ENCODE assay signal across 8 cellular contexts in the genomic region with DNA sequence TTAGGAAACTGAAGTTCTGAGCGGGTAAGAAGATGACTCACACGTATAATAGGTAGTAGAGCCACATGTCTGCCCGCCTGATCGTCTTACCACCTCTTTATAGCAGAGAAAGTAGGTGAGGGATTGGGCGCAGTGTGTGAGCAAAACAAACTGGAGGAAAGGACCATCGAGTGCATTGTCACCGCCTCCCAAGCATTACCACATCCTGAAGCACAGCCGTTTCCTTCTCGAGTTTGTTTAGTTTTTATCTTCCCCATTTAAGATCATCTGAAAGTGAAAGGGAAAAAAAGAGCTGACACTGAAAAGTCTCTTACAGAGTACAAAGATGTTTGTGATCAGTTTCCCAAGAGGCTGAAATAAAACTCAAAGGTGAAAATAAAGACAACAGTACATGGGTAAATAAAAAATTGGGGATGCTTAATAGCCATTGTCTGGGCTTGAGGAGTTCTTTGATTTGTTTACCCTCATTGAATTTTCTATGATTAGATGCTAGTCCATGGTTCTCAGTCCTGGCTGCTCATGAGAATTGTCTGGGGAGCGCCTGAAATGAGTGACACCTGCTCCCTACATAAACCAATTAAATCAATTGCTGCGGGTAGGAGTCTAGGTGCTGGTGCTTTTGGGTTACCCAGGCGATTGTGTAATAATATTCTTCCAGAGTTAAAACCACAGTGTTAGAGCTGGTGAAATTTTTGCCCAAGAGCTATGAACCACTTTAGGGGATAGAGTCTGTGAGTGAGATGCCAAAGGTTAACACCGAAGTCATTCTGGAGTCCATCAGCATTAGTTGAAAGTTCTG. TPM values are rescaled to one million over a fixed set of nuclear protein-coding genes. Genes with fewer than 3 reads are reported as not detected.
DNase-seq lines count a peak whose midpoint lies in the region; ATAC-seq and TF ChIP-seq lines count a peak whose summit lies in the region.

No MANE protein-coding gene starts in this region.

- peak overlapping the region in 1 of 2 donors; percentile 18 for H3K4me3 ChIP-seq in left lung

- H3K36me3 ChIP-seq in left lung, result no peaks in the 10 kb centered on the region

- no peak for DNase-seq in Right ventricle myocardium superior
- no peak for DNase-seq in Right ventricle myocardium inferior (ENCODE audit: missing footprints)
- peak; percentile 75 to 80 for DNase-seq in NOMO-1 (lab: John Stamatoyannopoulos, UW; ENCODE audit: unreplicated experiment in 2 of 2)
- peak; percentile 39 for DNase-seq in activated T-cell treated with anti-CD3 and anti-CD28 coated beads for 48 hours (ENCODE audit: low read depth)
- DNase-seq in left lung, result peak in 1 of 2 donors; percentile 64
- DNase-seq in stimulated activated naive CD4-positive, alpha-beta T cell treated with Interleukin-2 at 50 U/mL for 16 hours (lab: John Stamatoyannopoulos, UW), result peak; percentile 68
- DNase-seq in islet precursor cell, result no peak

- no peak for TF ChIP-seq CTCF in left lung (IDR thresholded peaks at IDR 0.05)

- peak overlapping the region; percentile 72 to 85 for H3K27ac ChIP-seq in left lung

- intact Hi-C loops in Right ventricle myocardium superior (cut with DNase I) (no loop called here), Right ventricle myocardium inferior (cut with DNase I) (no loop called here), left lung (cut with DNase I) (no loop called here)

- ATAC-seq in Right ventricle myocardium superior (ENCODE audit: poor library complexity), result peak; percentile 68
- ATAC-seq in Right ventricle myocardium inferior, result no peak
- ATAC-seq in HG03159 (IDR thresholded peaks at IDR 0.05; ENCODE audit: unreplicated experiment), result peak; percentile 81
- peak; percentile 94 for ATAC-seq in left lung

- H3K4me1 ChIP-seq in left lung, result peaks cover 0 to 22% of the 10 kb centered on the region in 2 donors

- H3K9me3 ChIP-seq in left lung, result no peaks in the 10 kb centered on the region

- H3K27me3 ChIP-seq in left lung, result peaks cover 0 to 7% of the 10 kb centered on the region in 2 donors

RNA-seq across cellular contexts. Expression of a gene that starts 15.0 kb away (rescaled TPM):
- 5.1 TPM for total RNA-seq in Right ventricle myocardium superior
- 6.3 TPM for total RNA-seq in Right ventricle myocardium inferior
- total RNA-seq in left lung, result 10 to 100 TPM; 18.1 to 21.2 TPM

Comparison
In these comparisons a context has a peak if more than half of its experiments do, and no peak if none do; other contexts are left out.
1. DNase-seq: peak in NOMO-1 (2 of 2), activated T-cell treated with anti-CD3 and anti-CD28 coated beads for 48 hours (single experiment) and stimulated activated naive CD4-positive, alpha-beta T cell treated with Interleukin-2 at 50 U/mL for 16 hours (single experiment); none in Right ventricle myocardium superior (single experiment), Right ventricle myocardium inferior (single experiment) and islet precursor cell (single experiment).